Comparison of ENCODE assay signal across 12 cellular contexts in genomic region chr11:1297576-1298473, GRCh38. TPM values are rescaled to one million over a fixed set of nuclear protein-coding genes. Genes with fewer than 3 reads are reported as not detected.
DNase-seq lines count a peak whose midpoint lies in the region; ATAC-seq and TF ChIP-seq lines count a peak whose summit lies in the region.
"Had no signal": no experiment of that assay in that cellular context is flagged by ENCODE, and none has a peak within 500 bp of the region (broad histone marks: within the 10 kb centered on the region; RNA-seq: fewer than 3 reads in every experiment).

No MANE protein-coding gene starts in this region.

- H3K27me3 ChIP-seq in osteoblast (ENCODE audit: insufficient read depth, low read length) (no peaks in the 10 kb centered on the region), upper lobe of right lung (no peaks in the 10 kb centered on the region)

- H4K20me1 ChIP-seq in osteoblast (ENCODE audit: insufficient read depth, low read length): peaks cover 77% of the 10 kb centered on the region

- no peak overlapping the region for H2AFZ ChIP-seq in osteoblast (ENCODE audit: low read length)

- H3K4me1 ChIP-seq in osteoblast (ENCODE audit: insufficient read depth, low read length) (peaks cover 7% of the 10 kb centered on the region), upper lobe of right lung (peaks cover 43% of the 10 kb centered on the region)

- ATAC-seq in Right ventricle myocardium superior (ENCODE audit: poor library complexity) (peak; percentile 56), upper lobe of right lung (peak; percentile 2)

- peaks cover 85% of the 10 kb centered on the region for H3K79me2 ChIP-seq in osteoblast (ENCODE audit: insufficient read depth, low read length)

- no peaks in the 10 kb centered on the region for H3K36me3 Mint-ChIP-seq in activated naive CD4-positive, alpha-beta T cell treated with anti-CD3 and anti-CD28 coated beads, Interleukin-2, amount 10 ng/mL, durations not matched to agents 7 days and 5 days

- H3K4me1 Mint-ChIP-seq in activated naive CD4-positive, alpha-beta T cell treated with anti-CD3 and anti-CD28 coated beads, Interleukin-2, amount 10 ng/mL, durations not matched to agents 7 days and 5 days: no peaks in the 10 kb centered on the region

- no peaks in the 10 kb centered on the region for H3K27me3 Mint-ChIP-seq in activated naive CD4-positive, alpha-beta T cell treated with anti-CD3 and anti-CD28 coated beads, Interleukin-2, amount 10 ng/mL, durations not matched to agents 7 days and 5 days
- H3K27me3 Mint-ChIP-seq: activated naive CD4-positive, alpha-beta T cell treated with anti-CD3 and anti-CD28 coated beads, Interleukin-2, amount 50 U/mL, for 24 hours had no signal

- no peak overlapping the region for H3K4me3 Mint-ChIP-seq in activated naive CD4-positive, alpha-beta T cell treated with anti-CD3 and anti-CD28 coated beads, Interleukin-2, amount 10 ng/mL, durations not matched to agents 7 days and 5 days
- H3K4me3 Mint-ChIP-seq: activated naive CD4-positive, alpha-beta T cell treated with anti-CD3 and anti-CD28 coated beads, Interleukin-2, amount 50 U/mL, for 24 hours had no signal

- H3K9me3 ChIP-seq in osteoblast (ENCODE audit: low read depth, low read length) (no peaks in the 10 kb centered on the region), upper lobe of right lung (no peaks in the 10 kb centered on the region)

- no peaks in the 10 kb centered on the region for H3K9me3 Mint-ChIP-seq in activated naive CD4-positive, alpha-beta T cell treated with anti-CD3 and anti-CD28 coated beads, Interleukin-2, amount 10 ng/mL, durations not matched to agents 7 days and 5 days
- H3K9me3 Mint-ChIP-seq: activated naive CD4-positive, alpha-beta T cell treated with anti-CD3 and anti-CD28 coated beads, Interleukin-2, amount 50 U/mL, for 24 hours had no signal

- no peak overlapping the region for H3K4me3 ChIP-seq in osteoblast (ENCODE audit: insufficient read depth, low read length)
- H3K4me3 ChIP-seq in upper lobe of right lung: no peak overlapping the region
- H3K4me3 ChIP-seq: skin epidermis had no signal

- H3K36me3 ChIP-seq in osteoblast (ENCODE audit: insufficient read depth, low read length) (peaks cover 18% of the 10 kb centered on the region), upper lobe of right lung (peaks cover 11% of the 10 kb centered on the region)

- H3K4me2 ChIP-seq in osteoblast (ENCODE audit: insufficient read depth, low read length): no peak overlapping the region

- intact Hi-C loops in Right ventricle myocardium superior (cut with DNase I): no loop called here
- intact Hi-C loops in upper lobe of right lung (cut with DNase I): no loop called here

- no peak for TF ChIP-seq CTCF in osteoblast (IDR thresholded peaks at IDR 0.05; ENCODE audit: extremely low read depth, low read depth, low read length)
- no peak for TF ChIP-seq CTCF in upper lobe of right lung (IDR thresholded peaks at IDR 0.05)

- H3K27ac Mint-ChIP-seq in activated naive CD4-positive, alpha-beta T cell treated with anti-CD3 and anti-CD28 coated beads, Interleukin-2, amount 10 ng/mL, durations not matched to agents 7 days and 5 days: no peak overlapping the region
- H3K27ac Mint-ChIP-seq: activated naive CD4-positive, alpha-beta T cell treated with anti-CD3 and anti-CD28 coated beads, Interleukin-2, amount 50 U/mL, for 24 hours had no signal

- CTCF ChIA-PET in activated naive CD4-positive, alpha-beta T cell treated with anti-CD3 and anti-CD28 coated beads, Interleukin-2, amount 10 ng/mL, durations not matched to agents 7 days and 5 days (lab: Charles Lee): no interaction called here

- no peak overlapping the region for H3K27ac ChIP-seq in osteoblast (ENCODE audit: low read depth, low read length)
- no peak overlapping the region for H3K27ac ChIP-seq in upper lobe of right lung

- peak; percentile 7 for DNase-seq in activated naive CD4-positive, alpha-beta T cell treated with anti-CD3 and anti-CD28 coated beads, Interleukin-2, amount 10 ng/mL, durations not matched to agents 7 days and 5 days
- DNase-seq in activated naive CD4-positive, alpha-beta T cell treated with Interleukin-2 at 50 U/mL for 16 hours: no peak
- DNase-seq in Right ventricle myocardium superior: no peak
- peak; percentile 72 for DNase-seq in osteoblast (ENCODE audit: insufficient read length, low spot score, missing footprints)
- peak; percentile 61 for DNase-seq in upper lobe of right lung
- DNase-seq in hepatic stellate cell (ENCODE audit: low spot score): no peak
- DNase-seq in NCI-H524 treated with DMSO at 0.1 percent for 48 hours (lab: John Stamatoyannopoulos, UW): no peak
- no peak for DNase-seq in RKO (ENCODE audit: low spot score)
- DNase-seq: MM.1S, NCI-H226 had no signal

RNA-seq across cellular contexts. Expression of gene TOLLIP, which starts 11.6 kb away (rescaled TPM):
- total RNA-seq in Right ventricle myocardium superior: 49.9 TPM
- total RNA-seq in osteoblast: 30.8 and 35.9 TPM in 2 replicates
- total RNA-seq in upper lobe of right lung: 71.1 TPM

Comparison
In these comparisons a context has a peak if more than half of its experiments do, and no peak if none do; other contexts are left out.
1. DNase-seq: peak in activated naive CD4-positive, alpha-beta T cell treated with anti-CD3 and anti-CD28 coated beads, Interleukin-2, amount 10 ng/mL, durations not matched to agents 7 days and 5 days (single experiment), osteoblast (single experiment) and upper lobe of right lung (single experiment); none in activated naive CD4-positive, alpha-beta T cell treated with Interleukin-2 at 50 U/mL for 16 hours (single experiment), Right ventricle myocardium superior (single experiment), hepatic stellate cell (single experiment), NCI-H524 treated with DMSO at 0.1 percent for 48 hours (single experiment) and RKO (single experiment).